In genomic region chr9:135928074-135928730, GRCh38 we compare ENCODE assay signal across 19 cellular contexts. TPM values are rescaled to one million over a fixed set of nuclear protein-coding genes. Genes with fewer than 3 reads are reported as not detected.
DNase-seq lines count a peak whose midpoint lies in the region; ATAC-seq and TF ChIP-seq lines count a peak whose summit lies in the region.
"Had no signal": no experiment of that assay in that cellular context is flagged by ENCODE, and none has a peak within 500 bp of the region (broad histone marks: within the 10 kb centered on the region; RNA-seq: fewer than 3 reads in every experiment).

No MANE protein-coding gene starts in this region.

- POLR2A ChIA-PET in RWPE1 (lab: Yijun Ruan, JAX; ENCODE audit: low non-redundant PET) = no interaction called here

- no peaks in the 10 kb centered on the region for H3K9me3 Mint-ChIP-seq in activated CD8-positive, alpha-beta memory T cell treated with anti-CD3 and anti-CD28 coated beads, Interleukin-2, amount 10 ng/mL, durations not matched to agents 7 days and 5 days (ENCODE audit: low read depth)
- H3K9me3 Mint-ChIP-seq: CD8-positive, alpha-beta memory T cell had no signal

- intact Hi-C loops in psoas muscle (cut with DNase I) = no loop called here

- WGBS in psoas muscle, 3 donors = 85 to 89% (median 87%) methylated on average over 21 to 23 of the region's 23 CpGs

- H3K4me1 Mint-ChIP-seq in activated CD8-positive, alpha-beta memory T cell treated with anti-CD3 and anti-CD28 coated beads, Interleukin-2, amount 10 ng/mL, durations not matched to agents 7 days and 5 days = peaks cover 39% of the 10 kb centered on the region

- H3K27ac Mint-ChIP-seq in activated CD8-positive, alpha-beta memory T cell treated with anti-CD3 and anti-CD28 coated beads, Interleukin-2, amount 10 ng/mL, durations not matched to agents 7 days and 5 days = peak overlapping the region; percentile 18
- H3K27ac Mint-ChIP-seq: CD8-positive, alpha-beta memory T cell had no signal

- H3K27me3 ChIP-seq in psoas muscle (ENCODE audit: insufficient read depth in 3 of 3, low read length in 2 of 3) = no peaks in the 10 kb centered on the region
- H3K27me3 ChIP-seq: BE2C had no signal

- peaks cover 13% of the 10 kb centered on the region for H3K36me3 Mint-ChIP-seq in activated CD8-positive, alpha-beta memory T cell treated with anti-CD3 and anti-CD28 coated beads, Interleukin-2, amount 10 ng/mL, durations not matched to agents 7 days and 5 days

- ATAC-seq in activated CD8-positive, alpha-beta memory T cell treated with anti-CD3 and anti-CD28 coated beads, Interleukin-2, amount 10 ng/mL, durations not matched to agents 7 days and 5 days = no peak
- no peak for ATAC-seq in psoas muscle
- no peak for ATAC-seq in GM21528 (IDR thresholded peaks at IDR 0.05; ENCODE audit: low FRiP score, unreplicated experiment)
- no peak for ATAC-seq in stimulated activated naive CD8-positive, alpha-beta T cell treated with anti-CD3 and anti-CD28 coated beads, Interleukin-15, Interleukin-2, amounts not matched to agents 100 U/mL and 50 U/mL, for 24 hours

- TF ChIP-seq CTCF in RWPE1 (conservative IDR thresholded peaks at IDR 0.05; ENCODE audit: low read depth) (no peak), psoas muscle (IDR thresholded peaks at IDR 0.05) (no peak)

- H3K27ac ChIP-seq in RWPE1 (peak overlapping the region; percentile 81), psoas muscle (peak overlapping the region; percentile 71)
- H3K27ac ChIP-seq: 22Rv1, GM23248 had no signal

- H3K27me3 Mint-ChIP-seq in activated CD8-positive, alpha-beta memory T cell treated with anti-CD3 and anti-CD28 coated beads, Interleukin-2, amount 10 ng/mL, durations not matched to agents 7 days and 5 days = no peaks in the 10 kb centered on the region
- H3K27me3 Mint-ChIP-seq: CD8-positive, alpha-beta memory T cell had no signal

- peaks cover 0 to 79% of the 10 kb centered on the region in 2 donors for H3K36me3 ChIP-seq in psoas muscle (ENCODE audit: insufficient read depth in 1 of 2, low read depth in 1 of 2)

- H3K9me3 ChIP-seq in psoas muscle = no peaks in the 10 kb centered on the region
- H3K9me3 ChIP-seq: BE2C had no signal

- no peak overlapping the region for H3K4me3 ChIP-seq in psoas muscle
- H3K4me3 ChIP-seq: GM23248 had no signal

- CTCF ChIA-PET in activated CD8-positive, alpha-beta memory T cell treated with anti-CD3 and anti-CD28 coated beads, Interleukin-2, amount 10 ng/mL, durations not matched to agents 7 days and 5 days (lab: Charles Lee) = no interaction called here
- CTCF ChIA-PET in RWPE1 (lab: Yijun Ruan, JAX) = no interaction called here

- DNase-seq in activated CD8-positive, alpha-beta memory T cell treated with anti-CD3 and anti-CD28 coated beads, Interleukin-2, amount 10 ng/mL, durations not matched to agents 7 days and 5 days = no peak
- DNase-seq in activated CD8-positive, alpha-beta memory T cell treated with anti-CD3 and anti-CD28 coated beads, Interleukin-2, amount 50 U/mL, for 4 hours = no peak
- no peak for DNase-seq in RWPE1 (ENCODE audit: low spot score)
- peak; percentile 8 for DNase-seq in iPS-NIHi7 (ENCODE audit: extremely low spot score)
- DNase-seq in psoas muscle = peak in 1 of 2 donors; percentile 43
- DNase-seq in stimulated activated naive CD8-positive, alpha-beta T cell treated with anti-CD3 and anti-CD28 coated beads, Interleukin-15, Interleukin-2, amounts not matched to agents 100 U/mL and 50 U/mL, for 24 hours = no peak
- DNase-seq in C1 segment of cervical spinal cord (lab: John Stamatoyannopoulos, UW) = no peak
- DNase-seq: BE2C, DMS79, GM23248, KG1, NCI-H1436, NCI-H2081, NCI-H2227 treated with DMSO at 0.1 percent for 48 hours, NCI-H524 treated with DMSO at 0.1 percent for 48 hours, Right ventricle myocardium superior had no signal

- no peak overlapping the region for H3K4me3 Mint-ChIP-seq in activated CD8-positive, alpha-beta memory T cell treated with anti-CD3 and anti-CD28 coated beads, Interleukin-2, amount 10 ng/mL, durations not matched to agents 7 days and 5 days
- H3K4me3 Mint-ChIP-seq: CD8-positive, alpha-beta memory T cell had no signal

- peaks cover 39% of the 10 kb centered on the region for H3K4me1 ChIP-seq in psoas muscle
- H3K4me1 ChIP-seq: BE2C had no signal

RNA-seq across cellular contexts. Expression of gene CAMSAP1, which starts 20.9 kb away (rescaled TPM):
- total RNA-seq in activated CD8-positive, alpha-beta memory T cell treated with anti-CD3 and anti-CD28 coated beads, Interleukin-2, amount 10 ng/mL, durations not matched to agents 7 days and 5 days = 10 to 100 TPM; 20.3 to 22.7 TPM
- 10 to 100 TPM; 38.0 to 48.5 (median 43.4) TPM for total RNA-seq in psoas muscle
- polyA plus RNA-seq in psoas muscle = 10 to 100 TPM; 21.3 to 51.5 (median 24.1) TPM

RNA-seq across cellular contexts. Expression of gene UBAC1, which starts 33.0 kb away (rescaled TPM):
- total RNA-seq in activated CD8-positive, alpha-beta memory T cell treated with anti-CD3 and anti-CD28 coated beads, Interleukin-2, amount 10 ng/mL, durations not matched to agents 7 days and 5 days = 10 to 100 TPM; 32.6 to 36.5 TPM
- 100 to 1,000 TPM; 140 to 233 (median 174) TPM for total RNA-seq in psoas muscle
- 100 to 1,000 TPM in 2 of 3 donors, 10 to 100 TPM in 1; 71.1 to 261 (median 154) TPM for polyA plus RNA-seq in psoas muscle
